In genomic region chr20:50534567-50534966, GRCh38 we compare ENCODE assay signal across 12 cellular contexts. TPM values are rescaled to one million over a fixed set of nuclear protein-coding genes. Genes with fewer than 3 reads are reported as not detected.
A peak's percentile ranks its signal among the peaks of the same experiment; 100 is the strongest.
DNase-seq lines count a peak whose midpoint lies in the region; ATAC-seq and TF ChIP-seq lines count a peak whose summit lies in the region.
"Had no signal": no experiment of that assay in that cellular context is flagged by ENCODE, and none has a peak within 500 bp of the region (broad histone marks: within the 10 kb centered on the region; RNA-seq: fewer than 3 reads in every experiment).

No MANE protein-coding gene starts in this region.

- no peak overlapping the region for H3K4me3 ChIP-seq in lower lobe of right lung
- H3K4me3 ChIP-seq in H7 (ENCODE audit: insufficient read depth, low read depth, low read length), result no peak overlapping the region
- no peak overlapping the region for H3K4me3 ChIP-seq in left ventricle myocardium inferior
- H3K4me3 ChIP-seq: A549 had no signal

- no peaks in the 10 kb centered on the region for H3K36me3 ChIP-seq in lower lobe of right lung
- H3K36me3 ChIP-seq in H7 (replicated peaks; ENCODE audit: control insufficient read depth, insufficient read depth, low read length), result no peaks in the 10 kb centered on the region
- no peaks in the 10 kb centered on the region for H3K36me3 ChIP-seq in left ventricle myocardium inferior

- ATAC-seq in lower lobe of right lung (peak; percentile 25 to 51), GM18519 (IDR thresholded peaks at IDR 0.05; ENCODE audit: low FRiP score, unreplicated experiment) (no peak)
- ATAC-seq: A549 had no signal

- H3K27me3 ChIP-seq in lower lobe of right lung (ENCODE audit: low read depth) (no peaks in the 10 kb centered on the region), H7 (ENCODE audit: control insufficient read depth, insufficient read depth, low read length) (no peaks in the 10 kb centered on the region), left ventricle myocardium inferior (ENCODE audit: low read depth) (no peaks in the 10 kb centered on the region)

- peak overlapping the region; percentile 46 for H3K27ac ChIP-seq in lower lobe of right lung
- H3K27ac ChIP-seq in left ventricle myocardium inferior (replicated peaks), result no peak overlapping the region

- intact Hi-C loops in lower lobe of right lung (cut with DNase I), result no loop called here
- intact Hi-C loops in left ventricle myocardium inferior (cut with micrococcal nuclease), result no loop called here

- H3K4me1 ChIP-seq in lower lobe of right lung (peaks cover 78% of the 10 kb centered on the region), left ventricle myocardium inferior (peaks cover 66% of the 10 kb centered on the region)

- TF ChIP-seq CTCF in lower lobe of right lung (IDR thresholded peaks at IDR 0.05) (no peak), left ventricle myocardium inferior (IDR thresholded peaks at IDR 0.05; ENCODE audit: borderline replicate concordance) (no peak)

- peak; percentile 47 for DNase-seq in A172 (ENCODE audit: low spot score)
- DNase-seq in HK-2 (ENCODE audit: unreplicated experiment), result peak; percentile 54
- peak; percentile 96 for DNase-seq in amniotic epithelial cell (ENCODE audit: low read depth)
- DNase-seq in lower lobe of right lung, result no peak
- DNase-seq in H7, result no peak
- DNase-seq in left ventricle myocardium inferior, result no peak
- DNase-seq in activated effector memory CD4-positive, alpha-beta T cell treated with anti-CD3 and anti-CD28 coated beads, Interleukin-2, amount 50 U/mL, for 16 hours, result no peak
- DNase-seq: activated CD4-positive, alpha-beta T cell treated with anti-CD3 and anti-CD28 coated beads, Interleukin-2, amount 50 U/mL, for 48 hours; GDM1; NCI-H748 treated with DMSO at 0.1 percent for 48 hours had no signal

- H3K9me3 ChIP-seq in lower lobe of right lung (no peaks in the 10 kb centered on the region), left ventricle myocardium inferior (replicated peaks) (no peaks in the 10 kb centered on the region)
- H3K9me3 ChIP-seq: A549 had no signal

RNA-seq across cellular contexts. Expression of gene PTPN1, which starts 24.4 kb away (rescaled TPM):
- total RNA-seq in A172 (2014; rRNA removed; shearing (Covaris generic)), result 56.9 and 60.6 TPM in 2 replicates
- total RNA-seq in lower lobe of right lung (78.2 TPM), left ventricle myocardium inferior (25.7 TPM)
- total RNA-seq in H7 (2014; rRNA removed; shearing (Covaris generic)), result 33.0 and 38.7 TPM in 2 replicates

Comparison
In these comparisons a context has a peak if more than half of its experiments do, and no peak if none do; other contexts are left out.
1. DNase-seq: peak in A172 (single experiment), HK-2 (single experiment) and amniotic epithelial cell (single experiment); none in lower lobe of right lung (single experiment), H7 (single experiment), left ventricle myocardium inferior (single experiment) and activated effector memory CD4-positive, alpha-beta T cell treated with anti-CD3 and anti-CD28 coated beads, Interleukin-2, amount 50 U/mL, for 16 hours (single experiment).